9 cellular contexts compared by ENCODE assay signal in the genomic region with DNA sequence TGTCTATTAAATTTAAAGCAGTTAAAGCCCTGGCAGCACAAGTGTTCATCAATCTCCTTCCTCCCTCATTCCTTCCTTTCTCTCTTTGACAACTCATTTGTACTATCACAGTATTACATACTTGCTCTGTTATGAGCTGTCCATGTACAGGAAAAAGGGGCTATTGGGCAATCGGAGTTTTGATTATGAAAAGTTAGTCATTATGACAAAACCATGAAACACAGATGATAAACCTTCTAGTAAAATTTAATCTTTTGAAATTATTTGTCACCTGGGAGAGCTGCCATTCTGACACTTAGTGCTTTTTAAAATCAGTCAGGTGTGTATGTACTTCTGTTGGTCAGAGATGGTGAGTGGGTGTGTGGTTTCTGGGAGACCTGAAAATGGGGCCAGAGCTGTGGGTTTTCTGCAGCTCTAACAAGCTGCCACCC. TPM values are rescaled to one million over a fixed set of nuclear protein-coding genes. Genes with fewer than 3 reads are reported as not detected.
DNase-seq lines count a peak whose midpoint lies in the region; ATAC-seq and TF ChIP-seq lines count a peak whose summit lies in the region.
"Had no signal": no experiment of that assay in that cellular context is flagged by ENCODE, and none has a peak within 500 bp of the region (broad histone marks: within the 10 kb centered on the region; RNA-seq: fewer than 3 reads in every experiment).

No MANE protein-coding gene starts in this region.

- BruUV-seq in OCI-LY7 (replicated peaks; lab: Mats Ljungman, UMichigan), result no TSS peak

- no peak overlapping the region for H2AFZ ChIP-seq in OCI-LY7 (ENCODE audit: low read length)

- peak overlapping the region; percentile 3 for H3K27ac ChIP-seq in OCI-LY7 (ENCODE audit: low read depth, low read length, poor library complexity, severe bottlenecking)
- peak overlapping the region; percentile 79 to 90 (median 85) for H3K27ac ChIP-seq in gastrocnemius medialis
- H3K27ac ChIP-seq: SK-N-MC had no signal

- H3K79me2 ChIP-seq in OCI-LY7 (ENCODE audit: insufficient read depth, low read depth, low read length), result peaks cover 97% of the 10 kb centered on the region

- H3K36me3 ChIP-seq in OCI-LY7 (ENCODE audit: insufficient read depth, low read length) (peaks cover 9% of the 10 kb centered on the region; the same call in 1 of the 2 replicates), gastrocnemius medialis (no peaks in the 10 kb centered on the region)

- peaks cover 50% of the 10 kb centered on the region for H4K20me1 ChIP-seq in OCI-LY7 (ENCODE audit: insufficient read depth, low read length)

- H3K9me2 ChIP-seq in OCI-LY7 (ENCODE audit: insufficient read depth, low read length), result no peaks in the 10 kb centered on the region

- POLR2A ChIA-PET in OCI-LY7 (lab: Charles Lee), result interaction anchor here (0.6 to 1.0 kb wide), 2 partner anchors 9 to 31 kb away, joined by 3 to 5 read pairs; no protein-coding TSS in a partner anchor

- TF ChIP-seq CTCF in OCI-LY7 (conservative IDR thresholded peaks at IDR 0.05; ENCODE audit: low read length) (no peak), gastrocnemius medialis (IDR thresholded peaks at IDR 0.05 in 4 of 5, conservative IDR thresholded peaks at IDR 0.05 in 1 of 5) (no peak)

- no peak for TF ChIP-seq POLR2A in gastrocnemius medialis (IDR thresholded peaks at IDR 0.05)

- peak; percentile 47 for DNase-seq in GM04504 (ENCODE audit: low read depth)
- DNase-seq in OCI-LY7 (ENCODE audit: low spot score), result no peak
- peak; percentile 70 for DNase-seq in fibroblast of gingiva (ENCODE audit: low read depth)
- no peak for DNase-seq in gastrocnemius medialis
- no peak for DNase-seq in GOT3 (lab: John Stamatoyannopoulos, UW)

- peak overlapping the region; percentile 32; the same call in 1 of the 2 replicates for H3K4me2 ChIP-seq in OCI-LY7 (ENCODE audit: low read length)

- H3K4me3 ChIP-seq in OCI-LY7 (ENCODE audit: low read depth, low read length, poor library complexity, severe bottlenecking) (no peak overlapping the region), gastrocnemius medialis (no peak overlapping the region)
- H3K4me3 ChIP-seq: SK-N-MC had no signal

- no peaks in the 10 kb centered on the region for H3K9me3 ChIP-seq in OCI-LY7 (ENCODE audit: low read length)
- no peaks in the 10 kb centered on the region for H3K9me3 ChIP-seq in gastrocnemius medialis

- H3K4me1 ChIP-seq in OCI-LY7 (ENCODE audit: insufficient read depth, low read length, poor library complexity, severe bottlenecking), result peaks cover 70% of the 10 kb centered on the region
- peaks cover 78 to 91% of the 10 kb centered on the region in 2 donors for H3K4me1 ChIP-seq in gastrocnemius medialis

- no peaks in the 10 kb centered on the region for H3K27me3 ChIP-seq in gastrocnemius medialis

- intact Hi-C loops in OCI-LY7 (cut with micrococcal nuclease; ENCODE audit: unreplicated experiment), result no loop called here
- intact Hi-C loops in gastrocnemius medialis (cut with DNase I; ENCODE audit: low total_unique reads), result no loop called here

- CTCF ChIA-PET in OCI-LY7 (lab: Charles Lee; ENCODE audit: unreplicated experiment), result no interaction called here

- ATAC-seq in gastrocnemius medialis, result peak in 1 of 2 donors; percentile 13
- ATAC-seq in HG03432 (IDR thresholded peaks at IDR 0.05; ENCODE audit: unreplicated experiment), result no peak
- ATAC-seq in HG03025 (IDR thresholded peaks at IDR 0.05; ENCODE audit: low FRiP score, unreplicated experiment), result no peak
- no peak for ATAC-seq in HG03460 (IDR thresholded peaks at IDR 0.05; ENCODE audit: unreplicated experiment)

- in situ Hi-C loops in gastrocnemius medialis (cut with MboI; ENCODE audit: low sequenced_read_pairs in 4 of 4), result no loop called here

RNA-seq across cellular contexts. Expression of gene MAP4K4, which starts 39.4 kb away (rescaled TPM):
- total RNA-seq in OCI-LY7 (2014; rRNA removed; shearing (Covaris generic)), result 67.2 and 74.0 TPM in 2 replicates
- total RNA-seq in OCI-LY7 (2022) (181 and 206 TPM in 2 replicates), gastrocnemius medialis (10 to 100 TPM; 40.0 to 85.5 (median 59.5) TPM)

Comparison
In these comparisons a context has a peak if more than half of its experiments do, and no peak if none do; other contexts are left out.
1. DNase-seq: peak in GM04504 (single experiment) and fibroblast of gingiva (single experiment); none in OCI-LY7 (single experiment), gastrocnemius medialis (0 of 2) and GOT3 (single experiment).